35 cellular contexts compared by ENCODE assay signal in genomic region chr1:215375386-215375785, GRCh38.
"Had no signal": no experiment of that assay in that cellular context is flagged by ENCODE, and none has a peak within 500 bp of the region (broad histone marks: within the 10 kb centered on the region; RNA-seq: fewer than 3 reads in every experiment).

No MANE protein-coding gene starts in this region.

- H3K36me3 Mint-ChIP-seq: activated naive CD8-positive, alpha-beta T cell; brain had no signal

- H3K4me2 ChIP-seq: hepatocyte had no signal

- H3K9me3 Mint-ChIP-seq: activated CD8-positive, alpha-beta T cell treated with anti-CD3 and anti-CD28 coated beads for 36 hours; brain; endodermal cell; T-helper 2 cell treated with Interferon-gamma antibody and Interleukin-4, amounts not matched to agents 5 μg/mL and 100 μg/mL, for 36 hours had no signal

- H3K27me3 Mint-ChIP-seq: activated B cell treated with CpG ODN at 0.5 μM for 24 hours; activated CD8-positive, alpha-beta T cell treated with anti-CD3 and anti-CD28 coated beads for 36 hours; activated naive CD8-positive, alpha-beta T cell; activated T-helper 17 cell treated with anti-CD3 and anti-CD28 coated beads, Interleukin-2, amount 50 U/mL, for 72 hours; dendritic cell treated with granulocyte-macrophage colony-stimulating factor and Interleukin-4, amounts not matched to agents 40 ng/mL and 50 ng/mL, for 4 days; T-helper 17 cell had no signal

- H3K4me1 ChIP-seq: adrenal gland, breast epithelium, foreskin keratinocyte, gastroesophageal sphincter, heart right ventricle had no signal

- H3K4me1 Mint-ChIP-seq: activated B cell treated with CpG ODN at 0.5 μM for 24 hours; activated T-helper 17 cell treated with anti-CD3 and anti-CD28 coated beads, Interleukin-2, amount 50 U/mL, for 72 hours; brain; T-helper 17 cell had no signal

- H3K4me3 ChIP-seq: adrenal gland, breast epithelium, cardiac muscle cell, coronary artery, dorsolateral prefrontal cortex, gastroesophageal sphincter, heart right ventricle, hepatocyte had no signal

- H3K79me2 ChIP-seq: hepatocyte had no signal

- H3K27ac ChIP-seq: adrenal gland, breast epithelium, cardiac muscle cell, coronary artery, dorsolateral prefrontal cortex, foreskin keratinocyte, gastroesophageal sphincter, heart right ventricle, hepatocyte, WERI-Rb-1 had no signal

- H2AFZ ChIP-seq: hepatocyte had no signal

- H3K27ac Mint-ChIP-seq: activated B cell treated with CpG ODN at 0.5 μM for 24 hours; activated CD8-positive, alpha-beta T cell treated with anti-CD3 and anti-CD28 coated beads for 36 hours; activated naive CD8-positive, alpha-beta T cell; activated T-helper 17 cell treated with anti-CD3 and anti-CD28 coated beads, Interleukin-2, amount 50 U/mL, for 72 hours; brain; dendritic cell treated with granulocyte-macrophage colony-stimulating factor and Interleukin-4, amounts not matched to agents 40 ng/mL and 50 ng/mL, for 4 days; endodermal cell; T-helper 17 cell; T-helper 2 cell treated with Interferon-gamma antibody and Interleukin-4, amounts not matched to agents 5 μg/mL and 100 μg/mL, for 36 hours had no signal

- ATAC-seq: activated CD4-positive, CD25-positive, alpha-beta regulatory T cell treated with anti-CD3 and anti-CD28 coated beads, Interleukin-2, amount 50 U/mL, for 24 hours; activated CD8-positive, alpha-beta T cell treated with anti-CD3 and anti-CD28 coated beads for 36 hours; activated T-cell treated with anti-CD3 and anti-CD28 coated beads, Interleukin-2, amount 50 U/mL, for 4 hours; activated T-helper 17 cell treated with anti-CD3 and anti-CD28 coated beads, Interleukin-2, amount 50 U/mL, for 72 hours; esophagus mucosa; foreskin keratinocyte; gastroesophageal sphincter; heart right ventricle; T-helper 17 cell had no signal

- H3K4me3 Mint-ChIP-seq: activated B cell treated with CpG ODN at 0.5 μM for 24 hours; activated CD8-positive, alpha-beta T cell treated with anti-CD3 and anti-CD28 coated beads for 36 hours; activated naive CD8-positive, alpha-beta T cell; activated T-cell treated with anti-CD3 and anti-CD28 coated beads, Interleukin-2, amount 50 U/mL, for 4 hours; activated T-helper 17 cell treated with anti-CD3 and anti-CD28 coated beads, Interleukin-2, amount 50 U/mL, for 72 hours; brain; dendritic cell treated with granulocyte-macrophage colony-stimulating factor and Interleukin-4, amounts not matched to agents 40 ng/mL and 50 ng/mL, for 4 days; endodermal cell; T-helper 17 cell; T-helper 2 cell treated with Interferon-gamma antibody and Interleukin-4, amounts not matched to agents 5 μg/mL and 100 μg/mL, for 36 hours had no signal

- H3K27me3 ChIP-seq: adrenal gland, breast epithelium, cardiac muscle cell, dorsolateral prefrontal cortex, foreskin keratinocyte, gastroesophageal sphincter, heart right ventricle, hepatocyte had no signal

- H3K36me3 ChIP-seq: adrenal gland, breast epithelium, cardiac muscle cell, gastroesophageal sphincter, heart right ventricle, WERI-Rb-1 had no signal

- H3K9me3 ChIP-seq: adrenal gland, gastroesophageal sphincter had no signal

- DNase-seq: activated B cell treated with CpG ODN at 0.5 μM for 24 hours; activated CD4-positive, alpha-beta T cell treated with anti-CD3 and anti-CD28 coated beads for 48 hours; activated CD4-positive, alpha-beta T cell treated with anti-CD3 and anti-CD28 coated beads, Interleukin-2, amount 50 U/mL, for 1 hour; activated CD4-positive, alpha-beta T cell treated with anti-CD3 and anti-CD28 coated beads, Interleukin-2, amount 50 U/mL, for 48 hours; activated CD8-positive, alpha-beta memory T cell treated with anti-CD3 and anti-CD28 coated beads for 24 hours; activated CD8-positive, alpha-beta T cell treated with anti-CD3 and anti-CD28 coated beads for 36 hours; activated effector memory CD4-positive, alpha-beta T cell treated with Interleukin-2 at 50 U/mL for 16 hours; activated gamma-delta T cell treated with Interleukin-2 at 50 U/mL for 16 hours; activated naive CD4-positive, alpha-beta T cell treated with anti-CD3 and anti-CD28 coated beads, Interleukin-2, amount 50 U/mL, for 16 hours; activated naive CD4-positive, alpha-beta T cell treated with Interleukin-2 at 50 U/mL for 16 hours; activated T-cell treated with anti-CD3 and anti-CD28 coated beads, Interleukin-2, amount 50 U/mL, for 4 hours; adrenal gland; amygdala; central memory CD4-positive, alpha-beta T cell; dorsolateral prefrontal cortex; effector memory CD4-positive, alpha-beta T cell; endodermal cell; foreskin keratinocyte; heart right ventricle; T-helper 1 cell; T-helper 17 cell; T1000; WERI-Rb-1 had no signal
